Comparison of ENCODE assay signal across 1 cellular context in genomic region chr5:133995341-133995740, GRCh38.
TF ChIP-seq lines count a peak whose summit lies in the region.

No MANE protein-coding gene starts in this region.

TF ChIP-seq in HepG2, 621 proteins besides CTCF, POLR2A, EP300 and RAD21 (continued from another document):
- TF ChIP-seq GATAD2A (CRISPR knock-in tag; IDR thresholded peaks at IDR 0.05), result peak; percentile 50; the same call in 1 of the 2 replicates
- TF ChIP-seq IRF2 (CRISPR knock-in tag; IDR thresholded peaks at IDR 0.05), result 0 out of 2 replicates have a peak, but pooled peaks have one; percentile 32
- peak; percentile 42; the same call in 1 of the 2 replicates for TF ChIP-seq ZFY (CRISPR knock-in tag; IDR thresholded peaks at IDR 0.05)
- TF ChIP-seq PHF8 (CRISPR knock-in tag; IDR thresholded peaks at IDR 0.05), result peak; percentile 30; the same call in 1 of the 2 replicates
- TF ChIP-seq KAT2B (IDR thresholded peaks at IDR 0.05; ENCODE audit: borderline replicate concordance, low read depth, low read length), result no peak
- TF ChIP-seq ZNF781 (CRISPR knock-in tag; IDR thresholded peaks at IDR 0.05; ENCODE audit: borderline replicate concordance, not compliant biosample characterization), result peak; percentile 11
- peak; percentile 86 for TF ChIP-seq FOSL1 (CRISPR knock-in tag; IDR thresholded peaks at IDR 0.05; ENCODE audit: borderline replicate concordance)
- TF ChIP-seq ZNF607 (CRISPR knock-in tag; IDR thresholded peaks at IDR 0.05; ENCODE audit: borderline replicate concordance), result no peak
- TF ChIP-seq ZFX (CRISPR knock-in tag; IDR thresholded peaks at IDR 0.05; ENCODE audit: low read depth), result peak; percentile 75
- no peak for TF ChIP-seq ZNF703 (CRISPR knock-in tag; IDR thresholded peaks at IDR 0.05; ENCODE audit: borderline replicate concordance)
- TF ChIP-seq PHF21A (CRISPR knock-in tag; IDR thresholded peaks at IDR 0.05), result peak; percentile 32; the same call in 1 of the 2 replicates
- TF ChIP-seq ZBED4 (CRISPR knock-in tag; IDR thresholded peaks at IDR 0.05; ENCODE audit: borderline replicate concordance), result 0 out of 2 replicates have a peak, but pooled peaks have one; percentile 52
- TF ChIP-seq HNF4G (IDR thresholded peaks at IDR 0.05; ENCODE audit: borderline replicate concordance, low read depth, low read length), result 0 out of 2 replicates have a peak, but pooled peaks have one; percentile 19
- no peak for TF ChIP-seq HNF4G (CRISPR knock-in tag; IDR thresholded peaks at IDR 0.05; ENCODE audit: borderline replicate concordance, low read depth)
- TF ChIP-seq, protein P1, sequence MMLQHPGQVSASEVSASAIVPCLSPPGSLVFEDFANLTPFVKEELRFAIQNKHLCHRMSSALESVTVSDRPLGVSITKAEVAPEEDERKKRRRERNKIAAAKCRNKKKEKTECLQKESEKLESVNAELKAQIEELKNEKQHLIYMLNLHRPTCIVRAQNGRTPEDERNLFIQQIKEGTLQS (CRISPR knock-in tag; IDR thresholded peaks at IDR 0.05), result peak; percentile 94
- no peak for TF ChIP-seq PHF5A (CRISPR knock-in tag; IDR thresholded peaks at IDR 0.05; ENCODE audit: low read depth, unreplicated experiment)
- TF ChIP-seq SIN3A (IDR thresholded peaks at IDR 0.05; ENCODE audit: borderline replicate concordance, low read depth, low read length), result peak; percentile 41; the same call in 1 of the 2 replicates
- 0 out of 2 replicates have a peak, but pooled peaks have one; percentile 38 for TF ChIP-seq MED1 (CRISPR knock-in tag; IDR thresholded peaks at IDR 0.05)
- no peak for TF ChIP-seq PCBP2 (optimal IDR thresholded peaks at IDR 0.05; ENCODE audit: low read depth, low read length, poor library complexity, severe bottlenecking)
- TF ChIP-seq STAG1 (CRISPR knock-in tag; IDR thresholded peaks at IDR 0.05), result no peak
- peak; percentile 55 for TF ChIP-seq SALL1 (CRISPR knock-in tag; IDR thresholded peaks at IDR 0.05)
- TF ChIP-seq ZNF451 (CRISPR knock-in tag; IDR thresholded peaks at IDR 0.05), result no peak
- TF ChIP-seq JUNB (CRISPR knock-in tag; IDR thresholded peaks at IDR 0.05; ENCODE audit: borderline replicate concordance), result peak; percentile 65; the same call in 1 of the 2 replicates
- TF ChIP-seq MATR3 (CRISPR knock-in tag; IDR thresholded peaks at IDR 0.05), result no peak
- TF ChIP-seq MTA1 (CRISPR knock-in tag; IDR thresholded peaks at IDR 0.05; ENCODE audit: borderline replicate concordance), result 0 out of 2 replicates have a peak, but pooled peaks have one; percentile 11
- TF ChIP-seq ZNF747 (CRISPR knock-in tag; IDR thresholded peaks at IDR 0.05; ENCODE audit: borderline replicate concordance), result no peak
- no peak for TF ChIP-seq ZNF510 (CRISPR knock-in tag; IDR thresholded peaks at IDR 0.05; ENCODE audit: low read depth)
- TF ChIP-seq TCF7 (IDR thresholded peaks at IDR 0.05; ENCODE audit: low read depth), result no peak
- TF ChIP-seq CBFB (CRISPR knock-in tag; IDR thresholded peaks at IDR 0.05), result no peak
- TF ChIP-seq ZNF234 (CRISPR knock-in tag; conservative IDR thresholded peaks at IDR 0.05), result no peak
- no peak for TF ChIP-seq FOXK1 (CRISPR knock-in tag; IDR thresholded peaks at IDR 0.05; ENCODE audit: borderline replicate concordance, low read depth)
- TF ChIP-seq FOSL2 (CRISPR knock-in tag; IDR thresholded peaks at IDR 0.05), result peak; percentile 98
- TF ChIP-seq ZBTB7B (CRISPR knock-in tag; IDR thresholded peaks at IDR 0.05), result 0 out of 2 replicates have a peak, but pooled peaks have one; percentile 18
- TF ChIP-seq, protein P2, sequence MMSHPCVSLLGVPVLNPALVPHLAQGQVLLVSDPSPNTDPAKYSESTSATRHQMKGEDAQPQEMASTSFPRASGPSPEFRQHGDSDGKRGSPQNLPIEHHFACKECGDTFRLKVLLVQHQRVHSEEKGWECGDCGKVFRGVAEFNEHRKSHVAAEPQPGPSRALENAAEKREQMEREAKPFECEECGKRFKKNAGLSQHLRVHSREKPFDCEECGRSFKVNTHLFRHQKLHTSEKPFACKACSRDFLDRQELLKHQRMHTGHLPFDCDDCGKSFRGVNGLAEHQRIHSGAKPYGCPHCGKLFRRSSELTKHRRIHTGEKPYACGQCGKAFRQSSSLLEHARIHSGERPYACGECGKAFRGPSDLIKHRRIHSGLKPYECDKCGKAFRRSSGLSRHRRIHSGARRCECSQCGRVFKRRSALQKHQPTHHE (CRISPR knock-in tag; IDR thresholded peaks at IDR 0.05; ENCODE audit: borderline replicate concordance), result no peak
- TF ChIP-seq XBP1 (CRISPR knock-in tag; IDR thresholded peaks at IDR 0.05), result no peak
- TF ChIP-seq ATF2 (CRISPR knock-in tag; IDR thresholded peaks at IDR 0.05), result peak; percentile 25; the same call in 1 of the 2 replicates
- TF ChIP-seq KMT2A (CRISPR knock-in tag; IDR thresholded peaks at IDR 0.05), result 0 out of 2 replicates have a peak, but pooled peaks have one; percentile 21
- TF ChIP-seq TBX2 (CRISPR knock-in tag; IDR thresholded peaks at IDR 0.05; ENCODE audit: borderline replicate concordance), result 0 out of 2 replicates have a peak, but pooled peaks have one; percentile 34
- no peak for TF ChIP-seq ZBTB7A (CRISPR knock-in tag; IDR thresholded peaks at IDR 0.05)
- TF ChIP-seq ARID5B (CRISPR knock-in tag; IDR thresholded peaks at IDR 0.05), result peak; percentile 14; the same call in 1 of the 2 replicates
